Comparison of ENCODE assay signal across 20 cellular contexts in the genomic region with DNA sequence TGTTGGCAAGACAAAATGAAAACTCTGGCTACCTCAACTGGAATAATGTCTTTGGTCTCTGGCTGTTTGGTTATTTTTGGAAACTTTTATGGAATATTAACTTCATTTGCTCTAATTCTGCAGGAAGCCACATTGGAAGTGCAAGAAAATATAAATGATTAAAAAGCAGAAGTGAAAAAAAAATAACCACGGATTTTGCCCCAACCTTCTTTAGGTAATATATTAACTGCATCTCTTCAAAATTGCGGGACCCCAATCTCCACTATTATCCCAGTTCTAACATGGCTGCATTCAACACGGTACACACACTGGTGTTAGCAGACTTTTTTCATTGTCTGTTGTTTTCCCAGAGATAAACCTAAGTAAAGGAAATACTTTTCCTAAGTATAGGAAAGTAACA.
"Had no signal": no experiment of that assay in that cellular context is flagged by ENCODE, and none has a peak within 500 bp of the region (broad histone marks: within the 10 kb centered on the region; RNA-seq: fewer than 3 reads in every experiment).

No MANE protein-coding gene starts in this region.

- H3K27ac ChIP-seq: coronary artery, heart right ventricle, transverse colon, WERI-Rb-1 had no signal

- H3K27ac Mint-ChIP-seq: activated CD4-positive, alpha-beta memory T cell treated with anti-CD3 and anti-CD28 coated beads, Interleukin-2, amount 10 ng/mL, durations not matched to agents 7 days and 5 days; activated CD4-positive, alpha-beta T cell treated with anti-CD3 and anti-CD28 coated beads for 36 hours; T-cell had no signal

- H3K9me3 ChIP-seq: gastrocnemius medialis, heart right ventricle, transverse colon had no signal

- H3K9me3 Mint-ChIP-seq: activated CD4-positive, alpha-beta memory T cell treated with anti-CD3 and anti-CD28 coated beads, Interleukin-2, amount 10 ng/mL, durations not matched to agents 7 days and 5 days; T-cell had no signal

- H3K4me3 Mint-ChIP-seq: activated CD4-positive, alpha-beta memory T cell treated with anti-CD3 and anti-CD28 coated beads, Interleukin-2, amount 10 ng/mL, durations not matched to agents 7 days and 5 days; activated CD4-positive, alpha-beta T cell treated with anti-CD3 and anti-CD28 coated beads for 36 hours; T-cell had no signal

- H3K27me3 ChIP-seq: gastrocnemius medialis, heart right ventricle, transverse colon had no signal

- H3K4me3 ChIP-seq: coronary artery, heart right ventricle, transverse colon had no signal

- DNase-seq: activated CD4-positive, alpha-beta memory T cell treated with anti-CD3 and anti-CD28 coated beads, Interleukin-2, amount 10 ng/mL, durations not matched to agents 7 days and 5 days; activated CD4-positive, alpha-beta T cell treated with anti-CD3 and anti-CD28 coated beads for 36 hours; activated CD8-positive, alpha-beta memory T cell treated with anti-CD3 and anti-CD28 coated beads, Interleukin-2, amount 50 U/mL, for 48 hours; activated naive CD4-positive, alpha-beta T cell; aorta; effector CD4-positive, alpha-beta T cell; gastrocnemius medialis; heart right ventricle; left ventricle myocardium superior; mesendoderm; posterior cingulate gyrus; right cardiac atrium; stimulated activated CD4-positive, alpha-beta T cell treated with anti-CD3 and anti-CD28 coated beads, Interleukin-2, amount 100 ng/mL, for 24 hours; stimulated activated naive CD4-positive, alpha-beta T cell; substantia nigra; T-cell; T1000; transverse colon; WERI-Rb-1 had no signal

- H3K36me3 ChIP-seq: gastrocnemius medialis, heart right ventricle, transverse colon, WERI-Rb-1 had no signal

- H3K36me3 Mint-ChIP-seq: T-cell had no signal

- ATAC-seq: activated CD4-positive, alpha-beta T cell treated with anti-CD3 and anti-CD28 coated beads for 36 hours; gastrocnemius medialis; heart right ventricle; left ventricle myocardium superior; right cardiac atrium; T-cell had no signal

- H3K4me1 Mint-ChIP-seq: activated CD4-positive, alpha-beta memory T cell treated with anti-CD3 and anti-CD28 coated beads, Interleukin-2, amount 10 ng/mL, durations not matched to agents 7 days and 5 days; activated CD4-positive, alpha-beta T cell treated with anti-CD3 and anti-CD28 coated beads for 36 hours had no signal
